ENCODE assay signal across 14 cellular contexts in the genomic region with DNA sequence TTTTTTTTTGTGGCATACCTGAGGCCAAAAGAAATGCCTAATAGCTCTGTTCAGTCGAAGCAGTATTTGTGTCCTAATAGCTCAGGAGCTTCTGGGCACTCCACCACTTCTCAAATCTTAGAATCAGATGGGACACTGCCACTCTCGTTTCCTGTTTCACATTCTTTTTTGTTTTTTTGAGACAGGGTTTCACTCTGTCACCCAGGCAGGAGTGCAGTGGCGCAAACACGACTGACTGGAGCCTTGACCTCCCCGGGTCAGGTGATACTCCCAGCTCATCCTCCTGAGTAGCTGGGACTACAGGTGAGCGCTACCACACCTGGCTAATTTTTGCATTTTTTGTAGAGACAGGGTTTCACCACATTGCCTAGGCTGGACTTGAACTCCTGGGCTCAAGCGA. TPM values are rescaled to one million over a fixed set of nuclear protein-coding genes. Genes with fewer than 3 reads are reported as not detected.
DNase-seq lines count a peak whose midpoint lies in the region; ATAC-seq and TF ChIP-seq lines count a peak whose summit lies in the region.
"Had no signal": no experiment of that assay in that cellular context is flagged by ENCODE, and none has a peak within 500 bp of the region (broad histone marks: within the 10 kb centered on the region; RNA-seq: fewer than 3 reads in every experiment).

No MANE protein-coding gene starts in this region.

- H2BK15ac ChIP-seq in H9 (ENCODE audit: low read depth, low read length), result no peak overlapping the region

- H3K23ac ChIP-seq in H9 (ENCODE audit: insufficient read length, low read depth, low read length), result no peak overlapping the region

- no peak overlapping the region for H2BK12ac ChIP-seq in H9 (ENCODE audit: insufficient read length, low read depth, low read length)

- H3K9ac ChIP-seq in H9 (ENCODE audit: extremely low read depth, insufficient read length, low read length), result no peak overlapping the region

- no CpG with 5 or more reads among the region's 7 CpGs for WGBS in H9 (ENCODE audit: extremely low coverage, insufficient read length, low lambda C conversion rate)
- 51 to 70% (median 55%) methylated on average over 7 of the region's 7 CpGs for WGBS in psoas muscle, 3 donors

- intact Hi-C loops in psoas muscle (cut with DNase I), result no loop called here

- DNase-seq in H9, result no peak
- DNase-seq in NAMALWA (ENCODE audit: low spot score), result peak; percentile 70
- DNase-seq in psoas muscle, result no peak
- DNase-seq in activated T-cell treated with anti-CD3 and anti-CD28 coated beads, Interleukin-2, amount 50 U/mL, for 24 hours, result no peak
- DNase-seq in DMS153 (lab: John Stamatoyannopoulos, UW), result no peak
- DNase-seq in activated CD8-positive, alpha-beta memory T cell treated with anti-CD3 and anti-CD28 coated beads for 24 hours, result no peak
- DNase-seq: activated CD4-positive, alpha-beta memory T cell treated with anti-CD3 and anti-CD28 coated beads for 36 hours; effector memory CD4-positive, alpha-beta T cell; hippocampal formation; NCI-H446 treated with DMSO at 0.1 percent for 48 hours had no signal

- no peak overlapping the region for H3T11ph ChIP-seq in H9 (ENCODE audit: low read length)

- H3K27me3 Mint-ChIP-seq in H9 (ENCODE audit: low read depth), result no peaks in the 10 kb centered on the region
- no peaks in the 10 kb centered on the region for H3K27me3 Mint-ChIP-seq in activated T-cell treated with anti-CD3 and anti-CD28 coated beads, Interleukin-2, amount 50 U/mL, for 24 hours
- H3K27me3 Mint-ChIP-seq: activated CD4-positive, alpha-beta memory T cell treated with anti-CD3 and anti-CD28 coated beads for 36 hours had no signal

- H3K14ac ChIP-seq in H9 (ENCODE audit: insufficient read depth, low read length), result no peak overlapping the region

- no peak overlapping the region for H4K8ac ChIP-seq in H9 (replicated peaks; ENCODE audit: insufficient read length, low read depth, low read length)

- H4K5ac ChIP-seq in H9 (ENCODE audit: insufficient read length, low read depth, low read length), result no peak overlapping the region

- H2BK120ac ChIP-seq in H9 (ENCODE audit: low read depth, low read length, poor library complexity, severe bottlenecking), result no peak overlapping the region

- H3K4me3 ChIP-seq in psoas muscle, result no peak overlapping the region
- H3K4me3 ChIP-seq: K562, smooth muscle cell had no signal

- ATAC-seq in GM18907 (IDR thresholded peaks at IDR 0.05; ENCODE audit: unreplicated experiment) (peak; percentile 64), psoas muscle (peak; percentile 18 to 40 (median 29))
- ATAC-seq: K562, SK-N-SH treated with all-trans-retinoic acid at 6 μM for 48 hours had no signal

- H3K79me2 ChIP-seq in H9 (ENCODE audit: insufficient read depth, low read length), result peaks cover 3% of the 10 kb centered on the region; the same call in 1 of the 2 replicates

- H3K4me2 ChIP-seq in H9 (ENCODE audit: insufficient read depth, insufficient read length, low read length), result no peak overlapping the region
- H3K4me2 ChIP-seq: smooth muscle cell had no signal

- H3K27ac Mint-ChIP-seq in H9, result peak overlapping the region in 2 of 3 experiments; percentile 9 to 80; a peak in 5 of 7 replicates
- H3K27ac Mint-ChIP-seq in activated T-cell treated with anti-CD3 and anti-CD28 coated beads, Interleukin-2, amount 50 U/mL, for 24 hours, result no peak overlapping the region
- H3K27ac Mint-ChIP-seq: activated CD4-positive, alpha-beta memory T cell treated with anti-CD3 and anti-CD28 coated beads for 36 hours had no signal

- no peak overlapping the region for H4K91ac ChIP-seq in H9 (ENCODE audit: insufficient read length, low read depth, low read length)

- H3K4me3 Mint-ChIP-seq in H9, result no peak overlapping the region
- no peak overlapping the region for H3K4me3 Mint-ChIP-seq in activated T-cell treated with anti-CD3 and anti-CD28 coated beads, Interleukin-2, amount 50 U/mL, for 24 hours
- H3K4me3 Mint-ChIP-seq: activated CD4-positive, alpha-beta memory T cell treated with anti-CD3 and anti-CD28 coated beads for 36 hours had no signal

- H3K4me1 Mint-ChIP-seq in H9, result peaks cover 3 to 8% of the 10 kb centered on the region in 2 experiments; a peak in 3 of 4 replicates
- H3K4me1 Mint-ChIP-seq in activated T-cell treated with anti-CD3 and anti-CD28 coated beads, Interleukin-2, amount 50 U/mL, for 24 hours (ENCODE audit: low read depth), result peaks cover 70% of the 10 kb centered on the region

- H3K9me3 Mint-ChIP-seq in H9, result no peaks in the 10 kb centered on the region
- H3K9me3 Mint-ChIP-seq in activated T-cell treated with anti-CD3 and anti-CD28 coated beads, Interleukin-2, amount 50 U/mL, for 24 hours, result no peaks in the 10 kb centered on the region
- H3K9me3 Mint-ChIP-seq: activated CD4-positive, alpha-beta memory T cell treated with anti-CD3 and anti-CD28 coated beads for 36 hours had no signal

- no peaks in the 10 kb centered on the region for H3K36me3 ChIP-seq in psoas muscle (ENCODE audit: insufficient read depth in 1 of 2, low read depth in 1 of 2)

- no peak overlapping the region for H2AK5ac ChIP-seq in H9 (ENCODE audit: insufficient read length, low read length)

- TF ChIP-seq CTCF in H9 (conservative IDR thresholded peaks at IDR 0.05) (no peak), psoas muscle (IDR thresholded peaks at IDR 0.05) (no peak)

- H4K20me1 ChIP-seq in H9 (ENCODE audit: control insufficient read depth, insufficient read depth, insufficient read length), result no peaks in the 10 kb centered on the region

- no peaks in the 10 kb centered on the region for H3K23me2 ChIP-seq in H9 (ENCODE audit: insufficient read length, low read depth, low read length, poor library complexity, severe bottlenecking)

- H2BK5ac ChIP-seq in H9 (ENCODE audit: insufficient read length, low read length), result no peak overlapping the region

- no peaks in the 10 kb centered on the region for H3K9me3 ChIP-seq in H9 (ENCODE audit: control insufficient read depth, low read depth, low read length)
- no peaks in the 10 kb centered on the region for H3K9me3 ChIP-seq in psoas muscle

- H3K27ac ChIP-seq in H9 (ENCODE audit: insufficient read length, low read depth, low read length) (no peak overlapping the region), psoas muscle (peak overlapping the region; percentile 87)

- no peak overlapping the region for H3K4ac ChIP-seq in H9 (ENCODE audit: low read depth, low read length)

- no peaks in the 10 kb centered on the region for H3K4me1 ChIP-seq in H9 (ENCODE audit: insufficient read depth, low read length)
- peaks cover 66% of the 10 kb centered on the region for H3K4me1 ChIP-seq in psoas muscle

- H3K36me3 Mint-ChIP-seq in H9 (ENCODE audit: insufficient read depth in 1 of 3, low read depth in 3 of 3), result no peaks in the 10 kb centered on the region
- peaks cover 2% of the 10 kb centered on the region for H3K36me3 Mint-ChIP-seq in activated T-cell treated with anti-CD3 and anti-CD28 coated beads, Interleukin-2, amount 50 U/mL, for 24 hours (ENCODE audit: low read depth)
- H3K36me3 Mint-ChIP-seq: activated CD4-positive, alpha-beta memory T cell treated with anti-CD3 and anti-CD28 coated beads for 36 hours had no signal

- no peaks in the 10 kb centered on the region for H3K79me1 ChIP-seq in H9 (ENCODE audit: insufficient read depth, low read depth, low read length, poor library complexity, severe bottlenecking)

- no peak overlapping the region for H2AFZ ChIP-seq in H9 (ENCODE audit: low read length)

- H3K18ac ChIP-seq in H9 (ENCODE audit: insufficient read length, low read depth, low read length), result no peak overlapping the region

- H2BK20ac ChIP-seq in H9 (ENCODE audit: low read depth, low read length, poor library complexity, severe bottlenecking), result no peak overlapping the region

- no peak overlapping the region for H3K56ac ChIP-seq in H9 (ENCODE audit: insufficient read length, low read depth, low read length)

- H3K27me3 ChIP-seq in H9 (ENCODE audit: insufficient read depth, low read length), result no peaks in the 10 kb centered on the region
- H3K27me3 ChIP-seq in psoas muscle (ENCODE audit: insufficient read depth in 3 of 3, low read length in 2 of 3), result no peaks in the 10 kb centered on the region

RNA-seq across cellular contexts. Expression of a gene that starts 52.7 kb away (rescaled TPM):
- 46.3 and 47.2 TPM in 2 replicates for total RNA-seq in H9 (2021)
- 10 to 100 TPM; 17.5 to 24.2 (median 19.7) TPM for total RNA-seq in psoas muscle
- polyA plus RNA-seq in psoas muscle, result 10 to 100 TPM in 1 of 3 donors, 1 to 10 TPM in 2; 7.3 to 11.6 (median 9.2) TPM
